ENCODE assay signal across 7 cellular contexts in the genomic region with DNA sequence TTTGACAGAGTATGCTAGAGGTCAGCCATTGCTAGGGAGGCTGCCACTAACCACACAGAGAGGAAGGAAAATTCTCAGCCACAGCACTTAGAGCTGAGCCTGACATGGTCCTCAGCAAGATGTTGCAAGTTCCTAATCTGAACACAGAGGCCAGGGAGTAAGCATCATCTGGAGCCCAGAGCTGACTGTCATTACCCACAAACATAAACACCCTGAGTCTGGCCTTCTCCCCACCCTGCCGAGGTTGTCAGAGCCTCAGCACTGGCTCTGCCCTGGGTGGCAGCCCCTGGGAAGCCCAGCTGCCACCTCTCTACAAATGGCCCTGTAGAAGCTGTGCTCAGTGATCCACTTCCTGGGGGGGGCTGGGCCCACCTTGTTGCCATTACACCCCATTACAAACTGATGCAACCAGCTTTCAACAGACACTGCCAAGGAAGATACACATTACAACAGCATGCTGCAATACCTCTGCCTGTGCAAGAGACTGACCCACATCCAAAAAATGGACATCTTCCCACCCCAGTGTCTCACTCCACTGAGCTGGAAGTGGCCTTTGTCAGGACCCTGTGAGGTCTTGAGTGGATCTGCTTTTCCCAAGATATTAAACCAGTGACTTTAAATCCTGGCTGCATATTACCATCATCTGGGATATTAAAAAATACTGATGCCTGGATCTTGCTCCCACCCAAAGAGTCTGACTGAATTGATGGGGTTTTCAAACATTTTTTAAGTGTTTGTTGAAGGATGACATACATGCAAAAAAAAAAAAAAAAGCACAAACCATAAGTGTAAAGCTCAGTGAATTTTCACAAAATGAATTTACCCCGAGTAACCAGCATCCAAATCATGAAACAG. TPM values are rescaled to one million over a fixed set of nuclear protein-coding genes. Genes with fewer than 3 reads are reported as not detected.
DNase-seq lines count a peak whose midpoint lies in the region; ATAC-seq, FAIRE-seq and TF ChIP-seq lines count a peak whose summit lies in the region.

No MANE protein-coding gene starts in this region.

- BruUV-seq in K562 (replicated peaks; lab: Mats Ljungman, UMichigan) = no TSS peak

- DNase-seq in NCI-H69 (lab: John Stamatoyannopoulos, UW) = peak; percentile 33
- no peak for DNase-seq in K562 (ENCODE audit: extremely low read depth in 1 of 4, low spot score in 3 of 4)
- DNase-seq in WERI-Rb-1 = no peak

- no peak overlapping the region for H3K4me3 ChIP-seq in K562
- no peak overlapping the region for H3K4me3 ChIP-seq in mucosa of rectum (ENCODE audit: low read length in 2 of 2)
- H3K4me3 ChIP-seq in WERI-Rb-1 (ENCODE audit: low read depth, low read length) = no peak overlapping the region

- no peak for FAIRE-seq in K562 (lab: Jason Lieb, UNC)

- no peak for TF ChIP-seq POLR2A in K562 (conservative IDR thresholded peaks at IDR 0.05)

- TF ChIP-seq CTCF in K562 (IDR thresholded peaks at IDR 0.05 in 2 of 3, conservative IDR thresholded peaks at IDR 0.05 in 1 of 3; ENCODE audit: insufficient read depth in 2 of 3, low read depth in 1 of 3, low read length in 3 of 3) = no peak
- TF ChIP-seq CTCF in WERI-Rb-1 (IDR thresholded peaks at IDR 0.05; ENCODE audit: low read depth, low read length) = no peak

- intact Hi-C loops in K562 (cut with micrococcal nuclease) = loop anchor here (2.0 kb wide), 2 partner anchors 31 to 37 kb away; no protein-coding TSS in a partner anchor

- H4K20me1 ChIP-seq in K562 (replicated peaks; ENCODE audit: control insufficient read depth, insufficient read depth, low read length) = no peaks in the 10 kb centered on the region

- no peak overlapping the region for H3K27ac ChIP-seq in K562 (ENCODE audit: extremely low read depth, low read depth, low read length)
- peak overlapping the region; percentile 78 to 91 for H3K27ac ChIP-seq in mucosa of rectum (ENCODE audit: low read depth in 2 of 2, low read length in 2 of 2)
- no peak overlapping the region for H3K27ac ChIP-seq in WERI-Rb-1

- H3K9me1 ChIP-seq in K562 (ENCODE audit: control insufficient read depth, insufficient read depth, low read length) = no peaks in the 10 kb centered on the region

- POLR2A ChIA-PET in K562 (lab: Yijun Ruan, JAX) = interaction anchor here (0.5 to 4.5 kb wide), 10 partner anchors 9 to 1788 kb away, joined by 3 to 25 read pairs (median 5); a partner anchor contains a TSS

- in situ Hi-C loops in K562 (cut with MboI) = loop anchor here (5.0 kb wide), 1 partner anchor 35 kb away; no protein-coding TSS in a partner anchor

- peak; percentile 6 for ATAC-seq in GM21423 (IDR thresholded peaks at IDR 0.05; ENCODE audit: unreplicated experiment)
- ATAC-seq in K562 = peak; percentile 6
- ATAC-seq in GM18870 (IDR thresholded peaks at IDR 0.05; ENCODE audit: unreplicated experiment) = no peak
- no peak for ATAC-seq in HG03159 (IDR thresholded peaks at IDR 0.05; ENCODE audit: unreplicated experiment)

- H3K27me3 ChIP-seq in K562 (ENCODE audit: control insufficient read depth in 2 of 2, insufficient read depth in 2 of 2, low read length in 2 of 2) = no peaks in the 10 kb centered on the region
- H3K27me3 ChIP-seq in mucosa of rectum (ENCODE audit: control insufficient read depth in 2 of 2, insufficient read depth in 2 of 2, low read length in 2 of 2) = no peaks in the 10 kb centered on the region
- no peaks in the 10 kb centered on the region for H3K27me3 ChIP-seq in WERI-Rb-1 (ENCODE audit: insufficient read depth, low read depth, severe bottlenecking)

- peak; percentile 64; the same call in 1 of the 2 replicates for TF ChIP-seq EP300 in K562 (IDR thresholded peaks at IDR 0.05; ENCODE audit: low read length)

- H3K36me3 ChIP-seq in K562 (ENCODE audit: control insufficient read depth, insufficient read depth, low read length) (no peaks in the 10 kb centered on the region), mucosa of rectum (ENCODE audit: control insufficient read depth in 2 of 2, insufficient read depth in 2 of 2, low read length in 2 of 2) (peaks cover 0 to 13% of the 10 kb centered on the region in 2 donors), WERI-Rb-1 (no peaks in the 10 kb centered on the region)

- no peaks in the 10 kb centered on the region for H3K79me2 ChIP-seq in K562 (ENCODE audit: control insufficient read depth, insufficient read depth, low read length)

- H3K9me3 ChIP-seq in K562 (replicated peaks; ENCODE audit: control insufficient read depth, insufficient read depth, low read depth, low read length) (no peaks in the 10 kb centered on the region), mucosa of rectum (ENCODE audit: control insufficient read depth in 2 of 2, low read length in 2 of 2) (no peaks in the 10 kb centered on the region), WERI-Rb-1 (ENCODE audit: severe bottlenecking) (no peaks in the 10 kb centered on the region)

- CTCF ChIA-PET in K562 (lab: Yijun Ruan, JAX; ENCODE audit: low intra/inter-chr PET ratio) = no interaction called here

- no peak overlapping the region for H3K4me2 ChIP-seq in K562 (ENCODE audit: insufficient read depth, low read length)

- H3K4me1 ChIP-seq in K562 (replicated peaks in 1 of 2; ENCODE audit: control insufficient read depth in 2 of 2, insufficient read depth in 2 of 2, low read length in 2 of 2) (peaks cover 16 to 42% of the 10 kb centered on the region in 2 experiments), mucosa of rectum (ENCODE audit: control insufficient read depth in 2 of 2, insufficient read depth in 2 of 2, low read length in 2 of 2) (peaks cover 54 to 55% of the 10 kb centered on the region in 2 donors)

- TF ChIP-seq RAD21 in K562 (CRISPR knock-in tag; conservative IDR thresholded peaks at IDR 0.05 in 1 of 2, IDR thresholded peaks at IDR 0.05 in 1 of 2) = peak; percentile 1 to 4; a peak in 1 of 4 replicates

- H2AFZ ChIP-seq in K562 (ENCODE audit: low read depth, low read length) = no peak overlapping the region

- H3K9ac ChIP-seq in K562 (ENCODE audit: insufficient read depth in 1 of 2, low read depth in 2 of 2, low read length in 2 of 2) = peak overlapping the region in 1 of 2 experiments; percentile 41; a peak in 2 of 4 replicates
- H3K9ac ChIP-seq in mucosa of rectum (ENCODE audit: low read depth in 1 of 2, low read length in 2 of 2) = peak overlapping the region in 1 of 2 donors; percentile 76

- WGBS in K562 (ENCODE audit: insufficient coverage, low coverage, missing lambda C conversion rate) = 24% methylated on average over 2 of the region's 2 CpGs

TF ChIP-seq in K562, 482 proteins besides CTCF, POLR2A, EP300 and RAD21 (continues in another document):
- TF ChIP-seq, protein P1, sequence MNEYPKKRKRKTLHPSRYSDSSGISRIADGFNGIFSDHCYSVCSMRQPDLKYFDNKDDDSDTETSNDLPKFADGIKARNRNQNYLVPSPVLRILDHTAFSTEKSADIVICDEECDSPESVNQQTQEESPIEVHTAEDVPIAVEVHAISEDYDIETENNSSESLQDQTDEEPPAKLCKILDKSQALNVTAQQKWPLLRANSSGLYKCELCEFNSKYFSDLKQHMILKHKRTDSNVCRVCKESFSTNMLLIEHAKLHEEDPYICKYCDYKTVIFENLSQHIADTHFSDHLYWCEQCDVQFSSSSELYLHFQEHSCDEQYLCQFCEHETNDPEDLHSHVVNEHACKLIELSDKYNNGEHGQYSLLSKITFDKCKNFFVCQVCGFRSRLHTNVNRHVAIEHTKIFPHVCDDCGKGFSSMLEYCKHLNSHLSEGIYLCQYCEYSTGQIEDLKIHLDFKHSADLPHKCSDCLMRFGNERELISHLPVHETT (CRISPR knock-in tag; conservative IDR thresholded peaks at IDR 0.05 in 1 of 2, IDR thresholded peaks at IDR 0.05 in 1 of 2) = no peak
- TF ChIP-seq, protein P2, sequence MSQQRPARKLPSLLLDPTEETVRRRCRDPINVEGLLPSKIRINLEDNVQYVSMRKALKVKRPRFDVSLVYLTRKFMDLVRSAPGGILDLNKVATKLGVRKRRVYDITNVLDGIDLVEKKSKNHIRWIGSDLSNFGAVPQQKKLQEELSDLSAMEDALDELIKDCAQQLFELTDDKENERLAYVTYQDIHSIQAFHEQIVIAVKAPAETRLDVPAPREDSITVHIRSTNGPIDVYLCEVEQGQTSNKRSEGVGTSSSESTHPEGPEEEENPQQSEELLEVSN (IDR thresholded peaks at IDR 0.05; ENCODE audit: borderline replicate concordance in 1 of 2, extremely low read depth in 1 of 2, insufficient read depth in 1 of 2, insufficient read length in 1 of 2, low read depth in 1 of 2, low read length in 1 of 2, poor library complexity in 1 of 2, severe bottlenecking in 1 of 2) = no peak
- TF ChIP-seq COPS2 (conservative IDR thresholded peaks at IDR 0.05) (no peak), RAD51 (IDR thresholded peaks at IDR 0.05; ENCODE audit: borderline replicate concordance, low read depth) (no peak), HDAC2 (IDR thresholded peaks at IDR 0.05) (no peak), ARID2 (IDR thresholded peaks at IDR 0.05) (no peak), GABPA (tag; conservative IDR thresholded peaks at IDR 0.05; ENCODE audit: low read depth) (peak; percentile 71), RHOXF2B (CRISPR knock-in tag; conservative IDR thresholded peaks at IDR 0.05) (0 out of 2 replicates have a peak, but pooled peaks have one; percentile 54)

RNA-seq across cellular contexts. Expression of a gene that starts 33.0 kb away (rescaled TPM):
- total RNA-seq in K562 (2011; cell fraction: chromatin; rRNA removed; ENCODE audit: low replicate concordance) = 28.2 and 57.3 TPM in 2 replicates
- 33.9 and 37.9 TPM in 2 replicates for total RNA-seq in K562 (2011; cell fraction: nucleolus; rRNA removed)
- 29.7 and 35.8 TPM in 2 replicates for total RNA-seq in K562 (2011; cell fraction: nucleoplasm; rRNA removed)
- 3.0 and 4.4 TPM in 2 replicates for total RNA-seq in K562 (2014; rRNA removed)
- total RNA-seq in K562 (2014; rRNA removed; fragmentation: Illumina TruSeq; extraction: Trizol) = 4.4 and 6.1 TPM in 2 replicates
- 7.4 and 8.2 TPM in 2 replicates for total RNA-seq in K562 (2015; rRNA removed; fragmentation: Illumina TruSeq; extraction: Trizol)
- total RNA-seq in K562 (2021) = 10.6 and 12.3 TPM in 2 replicates
- polyA plus RNA-seq in K562 (2011; rRNA removed) = 4.9 and 5.4 TPM in 2 replicates
- 3.6 and 5.0 TPM in 2 replicates for polyA plus RNA-seq in K562 (2011; cell fraction: cytosol; rRNA removed)
- 12.7 and 17.0 TPM in 2 replicates for polyA plus RNA-seq in K562 (2011; cell fraction: nucleus; rRNA removed)
- 7.0 and 22.7 TPM in 2 replicates for polyA plus RNA-seq in K562 (2012)
- 5.3 and 7.3 TPM in 2 replicates for polyA plus RNA-seq in K562 (2014; fragmentation: Illumina TruSeq; extraction: Trizol)
- polyA plus RNA-seq in K562 (2014; fragmentation: Nextera tagmentation; extraction: Ambion mirVana) = 1 to 10 TPM; 1.1 to 1.3 TPM
- 5.9 and 6.0 TPM in 2 replicates for polyA plus RNA-seq in K562 (2014; rRNA removed)
- 14.3 and 15.6 TPM in 2 replicates for polyA minus RNA-seq in K562 (2011; rRNA and poly(A)+ RNA removed)
- 4.2 and 9.4 TPM in 2 replicates for polyA minus RNA-seq in K562 (2011; cell fraction: cytosol; rRNA and poly(A)+ RNA removed)
- polyA minus RNA-seq in K562 (2011; cell fraction: nucleus; rRNA and poly(A)+ RNA removed) = 19.7 and 23.8 TPM in 2 replicates

Comparison
In these comparisons a context has a peak if more than half of its experiments do, and no peak if none do; other contexts are left out.
1. ATAC-seq: peak in GM21423 (single experiment) and K562 (single experiment); none in GM18870 (single experiment) and HG03159 (single experiment).
2. H3K27ac ChIP-seq: peak in mucosa of rectum (2 of 2); none in K562 (single experiment) and WERI-Rb-1 (single experiment).